ENCODE assay signal across 26 cellular contexts in the genomic region with DNA sequence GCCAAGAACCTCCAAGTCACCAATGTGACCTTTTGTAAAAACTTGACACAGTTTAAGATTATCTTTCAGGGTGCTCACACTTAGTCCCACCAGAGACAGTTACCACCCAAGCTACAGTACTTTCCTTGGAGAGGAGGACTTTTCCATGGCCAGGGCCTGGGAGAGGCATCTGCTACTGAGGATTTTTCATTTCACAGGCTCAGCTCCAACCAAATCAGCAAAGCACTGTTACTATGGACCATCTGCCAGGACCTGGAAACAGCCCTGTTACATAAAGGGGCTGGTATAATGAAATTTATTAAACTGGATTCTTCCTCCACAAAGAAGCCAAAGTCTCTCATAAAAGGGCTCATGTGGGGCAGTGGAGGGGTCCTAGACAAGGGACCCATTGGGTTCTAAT.
"Had no signal": no experiment of that assay in that cellular context is flagged by ENCODE, and none has a peak within 500 bp of the region (broad histone marks: within the 10 kb centered on the region; RNA-seq: fewer than 3 reads in every experiment).

No MANE protein-coding gene starts in this region.

- ATAC-seq: activated CD4-positive, CD25-positive, alpha-beta regulatory T cell treated with anti-CD3 and anti-CD28 coated beads, Interleukin-2, amount 50 U/mL, for 24 hours; effector memory CD8-positive, alpha-beta T cell; gastroesophageal sphincter; left lobe of liver; lower lobe of right lung; natural killer cell; right cardiac atrium had no signal

- H3K36me3 ChIP-seq: breast epithelium, neural progenitor cell had no signal

- H3K27me3 ChIP-seq: breast epithelium, gastroesophageal sphincter, neural progenitor cell, spleen, tibial nerve had no signal

- H3K4me3 ChIP-seq: breast epithelium, coronary artery, gastroesophageal sphincter, lower lobe of right lung, neural progenitor cell, spleen, tibial nerve had no signal

- H3K9me3 ChIP-seq: breast epithelium, gastroesophageal sphincter, lower lobe of right lung, tibial nerve had no signal

- H3K4me1 ChIP-seq: breast epithelium, lower lobe of right lung, neural progenitor cell had no signal

- DNase-seq: activated CD4-positive, alpha-beta memory T cell treated with anti-CD3 and anti-CD28 coated beads, Interleukin-2, amount 10 ng/mL, durations not matched to agents 7 days and 5 days; activated CD4-positive, alpha-beta T cell treated with anti-CD3 and anti-CD28 coated beads for 48 hours; activated CD8-positive, alpha-beta memory T cell treated with anti-CD3 and anti-CD28 coated beads, Interleukin-2, amount 50 U/mL, for 48 hours; activated gamma-delta T cell; activated naive CD4-positive, alpha-beta T cell treated with anti-CD3 and anti-CD28 coated beads, Interleukin-2, amount 50 U/mL, for 16 hours; activated T-cell treated with anti-CD3 and anti-CD28 coated beads, Interleukin-2, amount 50 U/mL, for 24 hours; amniotic stem cell; effector memory CD8-positive, alpha-beta T cell; erythroblast; head of caudate nucleus; hypothalamus; immature natural killer cell; lower lobe of right lung; mesendoderm; natural killer cell; right cardiac atrium; spleen; stimulated activated naive CD4-positive, alpha-beta T cell treated with Interleukin-2 at 50 U/mL for 16 hours had no signal

- H3K27ac ChIP-seq: breast epithelium, coronary artery, gastroesophageal sphincter, lower lobe of right lung, neural progenitor cell, spleen, tibial nerve, VCaP had no signal
